In genomic region chr10:79349766-79350406, GRCh38 we compare ENCODE assay signal across 10 cellular contexts. TPM values are rescaled to one million over a fixed set of nuclear protein-coding genes. Genes with fewer than 3 reads are reported as not detected.
DNase-seq lines count a peak whose midpoint lies in the region; ATAC-seq and TF ChIP-seq lines count a peak whose summit lies in the region.
"Had no signal": no experiment of that assay in that cellular context is flagged by ENCODE, and none has a peak within 500 bp of the region (broad histone marks: within the 10 kb centered on the region; RNA-seq: fewer than 3 reads in every experiment).

No MANE protein-coding gene starts in this region.

- no peaks in the 10 kb centered on the region for H3K9me2 ChIP-seq in Karpas-422 (replicated peaks; ENCODE audit: insufficient read depth, low read length)

- H3K27me3 ChIP-seq in foreskin keratinocyte (no peaks in the 10 kb centered on the region), Karpas-422 (ENCODE audit: low read length) (no peaks in the 10 kb centered on the region)
- H3K27me3 ChIP-seq: SJCRH30 had no signal

- intact Hi-C loops in activated naive CD4-positive, alpha-beta T cell treated with anti-CD3 and anti-CD28 coated beads for 36 hours (cut with micrococcal nuclease) = loop anchor here (2.0 kb wide), 1 partner anchor 1047 kb away; no protein-coding TSS in a partner anchor

- peaks cover 55% of the 10 kb centered on the region for H4K20me1 ChIP-seq in Karpas-422 (ENCODE audit: insufficient read depth, low read depth, low read length)

- DNase-seq in activated naive CD4-positive, alpha-beta T cell treated with anti-CD3 and anti-CD28 coated beads for 36 hours = no peak
- no peak for DNase-seq in activated naive CD4-positive, alpha-beta T cell treated with Interleukin-2 at 50 U/mL for 16 hours
- no peak for DNase-seq in T-helper 17 cell
- DNase-seq in foreskin keratinocyte = peak; percentile 59 to 71
- DNase-seq in stimulated activated naive B cell treated with anti-CD40 and anti-IgM and Interleukin-4, amounts not matched to agents 10 μg/mL and 1 μg/mL and 100 μg/mL, for 72 hours = no peak
- DNase-seq in cortex of kidney (lab: John Stamatoyannopoulos, UW) = no peak
- DNase-seq in Karpas-422 = no peak
- DNase-seq: NCI-H226, SJCRH30 had no signal

- peak overlapping the region; percentile 53 for H3K27ac Mint-ChIP-seq in activated naive CD4-positive, alpha-beta T cell treated with anti-CD3 and anti-CD28 coated beads for 36 hours
- peak overlapping the region; percentile 92 for H3K27ac Mint-ChIP-seq in T-helper 17 cell
- H3K27ac Mint-ChIP-seq in stimulated activated naive B cell treated with anti-CD40 and anti-IgM and Interleukin-4, amounts not matched to agents 10 μg/mL and 1 μg/mL and 100 μg/mL, for 72 hours = peak overlapping the region; percentile 94

- ATAC-seq in T-helper 17 cell (no peak), foreskin keratinocyte (peak; percentile 1), GM21737 (IDR thresholded peaks at IDR 0.05; ENCODE audit: unreplicated experiment) (no peak)
- ATAC-seq in stimulated activated naive B cell treated with anti-CD40 and anti-IgM and Interleukin-4, amounts not matched to agents 10 μg/mL and 1 μg/mL and 100 μg/mL, for 72 hours (replicated peaks) = no peak

- CTCF ChIA-PET in activated naive CD4-positive, alpha-beta T cell treated with anti-CD3 and anti-CD28 coated beads for 36 hours (lab: Charles Lee) = interaction anchor here (0.7 kb wide), 1 partner anchor 25 kb away, joined by 3 read pairs; no protein-coding TSS in a partner anchor

- H3K27me3 Mint-ChIP-seq in activated naive CD4-positive, alpha-beta T cell treated with anti-CD3 and anti-CD28 coated beads for 36 hours (ENCODE audit: low read depth) = no peaks in the 10 kb centered on the region
- H3K27me3 Mint-ChIP-seq in T-helper 17 cell = no peaks in the 10 kb centered on the region
- H3K27me3 Mint-ChIP-seq in stimulated activated naive B cell treated with anti-CD40 and anti-IgM and Interleukin-4, amounts not matched to agents 10 μg/mL and 1 μg/mL and 100 μg/mL, for 72 hours = no peaks in the 10 kb centered on the region

- H3K4me1 ChIP-seq in foreskin keratinocyte (peaks cover 12% of the 10 kb centered on the region), Karpas-422 (ENCODE audit: low read length) (peaks cover 28% of the 10 kb centered on the region)

- no peak overlapping the region for H2AFZ ChIP-seq in Karpas-422 (ENCODE audit: low read length)

- H3K79me2 ChIP-seq in Karpas-422 (ENCODE audit: low read length) = peaks cover 24% of the 10 kb centered on the region

- H3K4me3 ChIP-seq in Karpas-422 (ENCODE audit: low read length) = no peak overlapping the region
- H3K4me3 ChIP-seq: SJCRH30 had no signal

- H3K27ac ChIP-seq in foreskin keratinocyte = peak overlapping the region; percentile 92
- H3K27ac ChIP-seq in Karpas-422 (ENCODE audit: low read length) = no peak overlapping the region
- H3K27ac ChIP-seq: SJCRH30 had no signal

- TF ChIP-seq CTCF in foreskin keratinocyte (conservative IDR thresholded peaks at IDR 0.05) = no peak

- peaks cover 50% of the 10 kb centered on the region for H3K4me1 Mint-ChIP-seq in activated naive CD4-positive, alpha-beta T cell treated with anti-CD3 and anti-CD28 coated beads for 36 hours (ENCODE audit: low read depth)
- H3K4me1 Mint-ChIP-seq in T-helper 17 cell = peaks cover 28% of the 10 kb centered on the region
- H3K4me1 Mint-ChIP-seq in stimulated activated naive B cell treated with anti-CD40 and anti-IgM and Interleukin-4, amounts not matched to agents 10 μg/mL and 1 μg/mL and 100 μg/mL, for 72 hours = peaks cover 49 to 62% of the 10 kb centered on the region in 2 donors

- H3K9me3 ChIP-seq in T-helper 17 cell (ENCODE audit: control insufficient read depth, low read length, poor library complexity, severe bottlenecking) (no peaks in the 10 kb centered on the region), Karpas-422 (ENCODE audit: low read length) (no peaks in the 10 kb centered on the region)
- H3K9me3 ChIP-seq: SJCRH30 had no signal

- no peak overlapping the region for H3K4me2 ChIP-seq in Karpas-422 (ENCODE audit: low read depth, low read length, poor library complexity, severe bottlenecking)

- H3K36me3 Mint-ChIP-seq in activated naive CD4-positive, alpha-beta T cell treated with anti-CD3 and anti-CD28 coated beads for 36 hours (ENCODE audit: low read depth) = peaks cover 64% of the 10 kb centered on the region
- peaks cover 10% of the 10 kb centered on the region for H3K36me3 Mint-ChIP-seq in T-helper 17 cell (ENCODE audit: low read depth)
- H3K36me3 Mint-ChIP-seq in stimulated activated naive B cell treated with anti-CD40 and anti-IgM and Interleukin-4, amounts not matched to agents 10 μg/mL and 1 μg/mL and 100 μg/mL, for 72 hours = peaks cover 55 to 57% of the 10 kb centered on the region in 2 donors

- peak overlapping the region; percentile 89 for H3K4me3 Mint-ChIP-seq in activated naive CD4-positive, alpha-beta T cell treated with anti-CD3 and anti-CD28 coated beads for 36 hours
- H3K4me3 Mint-ChIP-seq in T-helper 17 cell = peak overlapping the region; percentile 90
- H3K4me3 Mint-ChIP-seq in stimulated activated naive B cell treated with anti-CD40 and anti-IgM and Interleukin-4, amounts not matched to agents 10 μg/mL and 1 μg/mL and 100 μg/mL, for 72 hours = peak overlapping the region; percentile 55 to 91

- H3K9ac ChIP-seq in Karpas-422 (ENCODE audit: low read length) = no peak overlapping the region

- no peaks in the 10 kb centered on the region for H3K9me3 Mint-ChIP-seq in activated naive CD4-positive, alpha-beta T cell treated with anti-CD3 and anti-CD28 coated beads for 36 hours
- H3K9me3 Mint-ChIP-seq in stimulated activated naive B cell treated with anti-CD40 and anti-IgM and Interleukin-4, amounts not matched to agents 10 μg/mL and 1 μg/mL and 100 μg/mL, for 72 hours = no peaks in the 10 kb centered on the region

- H3K36me3 ChIP-seq in Karpas-422 (ENCODE audit: insufficient read depth, low read length) = peaks cover 53% of the 10 kb centered on the region

RNA-seq across cellular contexts. Expression of gene PPIF, which starts 2.6 kb away (rescaled TPM):
- total RNA-seq in activated naive CD4-positive, alpha-beta T cell treated with anti-CD3 and anti-CD28 coated beads for 36 hours = 10 to 100 TPM; 94.1 to 95.6 TPM
- total RNA-seq in T-helper 17 cell = 10 to 100 TPM; 59.4 to 82.3 TPM
- total RNA-seq in foreskin keratinocyte = 93.2 and 99.0 TPM in 2 replicates
- polyA plus RNA-seq in foreskin keratinocyte = 97.0 and 106 TPM in 2 replicates
- total RNA-seq in Karpas-422 (2014; rRNA removed; shearing (Covaris generic); ENCODE audit: low replicate concordance) = 29.4 and 32.1 TPM in 2 replicates

Comparison
In these comparisons a context has a peak if more than half of its experiments do, and no peak if none do; other contexts are left out.
1. DNase-seq: peak in foreskin keratinocyte (2 of 2); none in activated naive CD4-positive, alpha-beta T cell treated with anti-CD3 and anti-CD28 coated beads for 36 hours (single experiment), activated naive CD4-positive, alpha-beta T cell treated with Interleukin-2 at 50 U/mL for 16 hours (single experiment), T-helper 17 cell (0 of 3), stimulated activated naive B cell treated with anti-CD40 and anti-IgM and Interleukin-4, amounts not matched to agents 10 μg/mL and 1 μg/mL and 100 μg/mL, for 72 hours (single experiment), cortex of kidney (single experiment) and Karpas-422 (single experiment).
2. Peak in every context shown above with its lines, with median percentiles within 50 percentile points of each other: H3K27ac Mint-ChIP-seq and H3K4me3 Mint-ChIP-seq.